15 cellular contexts compared by ENCODE assay signal in the genomic region with DNA sequence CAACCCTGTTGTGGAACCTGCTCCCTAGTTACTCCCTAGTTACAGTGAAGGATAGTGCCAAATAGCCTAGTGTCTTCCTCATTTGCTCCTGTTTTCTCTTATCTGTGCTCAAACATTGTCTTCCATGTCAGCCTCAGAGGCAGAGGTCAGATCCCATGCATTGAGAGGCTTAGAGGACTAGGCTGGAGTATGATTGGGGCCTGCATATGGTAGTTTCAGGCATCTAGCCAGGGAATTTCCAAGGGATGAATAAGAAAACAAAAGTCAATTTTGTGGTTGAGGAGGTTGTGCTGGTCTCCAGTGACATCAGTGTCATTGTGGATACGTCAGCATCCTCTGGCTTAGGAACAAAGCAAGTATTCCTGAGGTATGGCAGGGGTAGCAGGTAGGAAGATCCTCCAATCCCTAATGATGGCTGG. TPM values are rescaled to one million over a fixed set of nuclear protein-coding genes. Genes with fewer than 3 reads are reported as not detected.
DNase-seq lines count a peak whose midpoint lies in the region; ATAC-seq and TF ChIP-seq lines count a peak whose summit lies in the region.
"Had no signal": no experiment of that assay in that cellular context is flagged by ENCODE, and none has a peak within 500 bp of the region (broad histone marks: within the 10 kb centered on the region; RNA-seq: fewer than 3 reads in every experiment).

No MANE protein-coding gene starts in this region.

- DNase-seq in CMK (ENCODE audit: low read depth) (peak; percentile 26), LHCN-M2 (ENCODE audit: low read depth) (peak; percentile 83), brain microvascular endothelial cell (peak; percentile 94), right lobe of liver (no peak), glutamatergic neuron (no peak), cerebellar nuclear complex (lab: John Stamatoyannopoulos, UW) (no peak)
- DNase-seq in activated T-cell treated with anti-CD3 and anti-CD28 coated beads, Interleukin-2, amount 50 U/mL, for 24 hours: no peak
- DNase-seq in activated T-cell treated with anti-CD3 and anti-CD28 coated beads, Interleukin-2, amount 50 U/mL, for 72 hours: no peak
- DNase-seq: activated CD4-positive, alpha-beta T cell treated with anti-CD3 and anti-CD28 coated beads, Interleukin-2, amount 50 U/mL, for 4 hours; activated naive CD4-positive, alpha-beta T cell; dorsolateral prefrontal cortex; NCI-H1092; NCI-H446 treated with DMSO at 0.1 percent for 48 hours; sigmoid colon had no signal

- peaks cover 2% of the 10 kb centered on the region for H3K36me3 ChIP-seq in brain microvascular endothelial cell (replicated peaks)
- peaks cover 0 to 26% (median 24%) of the 10 kb centered on the region in 4 donors for H3K36me3 ChIP-seq in right lobe of liver

- peaks cover 0 to 3% (median 0%) of the 10 kb centered on the region in 4 donors for H3K4me1 ChIP-seq in right lobe of liver
- H3K4me1 ChIP-seq: sigmoid colon had no signal

- H3K27me3 Mint-ChIP-seq in glutamatergic neuron (ENCODE audit: unreplicated experiment): no peaks in the 10 kb centered on the region
- H3K27me3 Mint-ChIP-seq in activated T-cell treated with anti-CD3 and anti-CD28 coated beads, Interleukin-2, amount 50 U/mL, for 24 hours: no peaks in the 10 kb centered on the region
- no peaks in the 10 kb centered on the region for H3K27me3 Mint-ChIP-seq in activated T-cell treated with anti-CD3 and anti-CD28 coated beads, Interleukin-2, amount 50 U/mL, for 72 hours (ENCODE audit: low read depth)

- no peak for TF ChIP-seq POLR2A in right lobe of liver (IDR thresholded peaks at IDR 0.05)

- intact Hi-C loops in right lobe of liver (cut with DNase I): no loop called here

- TF ChIP-seq CTCF in brain microvascular endothelial cell (IDR thresholded peaks at IDR 0.05; ENCODE audit: low read depth, low read length, missing control alignments): no peak
- TF ChIP-seq CTCF in right lobe of liver (IDR thresholded peaks at IDR 0.05): no peak
- no peak for TF ChIP-seq CTCF in glutamatergic neuron (IDR thresholded peaks at IDR 0.05; ENCODE audit: partially characterized antibody, unreplicated experiment)

- H3K4me3 ChIP-seq in brain microvascular endothelial cell (ENCODE audit: low read depth, low read length) (no peak overlapping the region), right lobe of liver (no peak overlapping the region)
- H3K4me3 ChIP-seq: dorsolateral prefrontal cortex, sigmoid colon, SJSA1 had no signal

- no peaks in the 10 kb centered on the region for H3K27me3 ChIP-seq in brain microvascular endothelial cell (replicated peaks)
- H3K27me3 ChIP-seq in right lobe of liver: no peaks in the 10 kb centered on the region
- H3K27me3 ChIP-seq: dorsolateral prefrontal cortex, SJSA1 had no signal

- H3K36me3 Mint-ChIP-seq in glutamatergic neuron (ENCODE audit: unreplicated experiment): peaks cover 20% of the 10 kb centered on the region
- H3K36me3 Mint-ChIP-seq in activated T-cell treated with anti-CD3 and anti-CD28 coated beads, Interleukin-2, amount 50 U/mL, for 24 hours (ENCODE audit: low read depth): peaks cover 58% of the 10 kb centered on the region
- peaks cover 23 to 32% of the 10 kb centered on the region in 2 donors for H3K36me3 Mint-ChIP-seq in activated T-cell treated with anti-CD3 and anti-CD28 coated beads, Interleukin-2, amount 50 U/mL, for 72 hours (ENCODE audit: insufficient read depth in 2 of 2)

- H3K27ac ChIP-seq in brain microvascular endothelial cell (peak overlapping the region; percentile 65), right lobe of liver (no peak overlapping the region)
- H3K27ac ChIP-seq: dorsolateral prefrontal cortex, sigmoid colon, SJSA1 had no signal

- H3K4me1 Mint-ChIP-seq in glutamatergic neuron (ENCODE audit: low read depth, unreplicated experiment): no peaks in the 10 kb centered on the region
- peaks cover 5% of the 10 kb centered on the region for H3K4me1 Mint-ChIP-seq in activated T-cell treated with anti-CD3 and anti-CD28 coated beads, Interleukin-2, amount 50 U/mL, for 24 hours (ENCODE audit: low read depth)
- H3K4me1 Mint-ChIP-seq in activated T-cell treated with anti-CD3 and anti-CD28 coated beads, Interleukin-2, amount 50 U/mL, for 72 hours (ENCODE audit: low read depth): peaks cover 7% of the 10 kb centered on the region

- H3K4me3 Mint-ChIP-seq in glutamatergic neuron (ENCODE audit: unreplicated experiment): no peak overlapping the region
- no peak overlapping the region for H3K4me3 Mint-ChIP-seq in activated T-cell treated with anti-CD3 and anti-CD28 coated beads, Interleukin-2, amount 50 U/mL, for 24 hours
- no peak overlapping the region for H3K4me3 Mint-ChIP-seq in activated T-cell treated with anti-CD3 and anti-CD28 coated beads, Interleukin-2, amount 50 U/mL, for 72 hours

- H3K9me3 ChIP-seq in right lobe of liver: peaks cover 0 to 5% (median 2%) of the 10 kb centered on the region in 4 donors

- no peaks in the 10 kb centered on the region for H3K9me3 Mint-ChIP-seq in glutamatergic neuron (ENCODE audit: unreplicated experiment)
- H3K9me3 Mint-ChIP-seq in activated T-cell treated with anti-CD3 and anti-CD28 coated beads, Interleukin-2, amount 50 U/mL, for 24 hours: peaks cover 13% of the 10 kb centered on the region
- H3K9me3 Mint-ChIP-seq in activated T-cell treated with anti-CD3 and anti-CD28 coated beads, Interleukin-2, amount 50 U/mL, for 72 hours: peaks cover 4% of the 10 kb centered on the region in 2 donors

- no peak overlapping the region for H3K27ac Mint-ChIP-seq in glutamatergic neuron (ENCODE audit: unreplicated experiment)
- H3K27ac Mint-ChIP-seq in activated T-cell treated with anti-CD3 and anti-CD28 coated beads, Interleukin-2, amount 50 U/mL, for 24 hours: no peak overlapping the region
- H3K27ac Mint-ChIP-seq in activated T-cell treated with anti-CD3 and anti-CD28 coated beads, Interleukin-2, amount 50 U/mL, for 72 hours: no peak overlapping the region

- WGBS in right lobe of liver (ENCODE audit: insufficient coverage, low coverage, low lambda C conversion rate, missing lambda C conversion rate): 69% methylated on average over 1 of the region's 1 CpG

- peak; percentile 66 to 89 (median 80) for ATAC-seq in right lobe of liver
- no peak for ATAC-seq in activated T-cell treated with anti-CD3 and anti-CD28 coated beads, Interleukin-2, amount 50 U/mL, for 72 hours (replicated peaks in 1 of 2)

- in situ Hi-C loops in brain microvascular endothelial cell (cut with HindIII; ENCODE audit: low pct_ligation_motif_present, low sequenced_read_pairs): no loop called here

RNA-seq across cellular contexts. Expression of a gene that starts 9.4 kb away (rescaled TPM):
- 1.4 and 1.6 TPM in 2 replicates for total RNA-seq in LHCN-M2 (2014; rRNA removed)
- polyA plus RNA-seq in LHCN-M2 (2012): 0.35 TPM
- 1 to 10 TPM; 1.5 to 5.4 (median 3.5) TPM for total RNA-seq in right lobe of liver
- 3.2 TPM for total RNA-seq in glutamatergic neuron (ENCODE audit: unreplicated experiment)
- total RNA-seq in activated T-cell treated with anti-CD3 and anti-CD28 coated beads, Interleukin-2, amount 50 U/mL, for 72 hours: 1 to 10 TPM; 4.5 to 6.1 TPM

RNA-seq across cellular contexts. Expression of a gene that starts 35.3 kb away (rescaled TPM):
- total RNA-seq in LHCN-M2 (2014; rRNA removed): 177 and 182 TPM in 2 replicates
- polyA plus RNA-seq in LHCN-M2 (2012): 134 TPM
- total RNA-seq in right lobe of liver: 100 to 1,000 TPM in 1 of 6 experiments, 10 to 100 TPM in 5; 40.0 to 106 (median 52.5) TPM
- 111 TPM for total RNA-seq in glutamatergic neuron (ENCODE audit: unreplicated experiment)
- total RNA-seq in activated T-cell treated with anti-CD3 and anti-CD28 coated beads, Interleukin-2, amount 50 U/mL, for 72 hours: 100 to 1,000 TPM; 101 to 114 TPM

RNA-seq across cellular contexts. Expression of a gene that starts 49.7 kb away (rescaled TPM):
- total RNA-seq in LHCN-M2 (2014; rRNA removed) (5.4 and 7.3 TPM in 2 replicates), right lobe of liver (1 to 10 TPM; 3.2 to 9.6 (median 5.8) TPM), glutamatergic neuron (ENCODE audit: unreplicated experiment) (35.0 TPM)
- polyA plus RNA-seq in LHCN-M2 (2012): 4.6 TPM
- total RNA-seq in activated T-cell treated with anti-CD3 and anti-CD28 coated beads, Interleukin-2, amount 50 U/mL, for 72 hours: 10 to 100 TPM; 11.7 to 15.9 TPM

Comparison
In these comparisons a context has a peak if more than half of its experiments do, and no peak if none do; other contexts are left out.
1. DNase-seq: peak in CMK (single experiment), LHCN-M2 (single experiment) and brain microvascular endothelial cell (single experiment); none in right lobe of liver (0 of 3), glutamatergic neuron (single experiment), activated T-cell treated with anti-CD3 and anti-CD28 coated beads, Interleukin-2, amount 50 U/mL, for 24 hours (single experiment), cerebellar nuclear complex (0 of 2) and activated T-cell treated with anti-CD3 and anti-CD28 coated beads, Interleukin-2, amount 50 U/mL, for 72 hours (0 of 2).
2. ATAC-seq: peak in right lobe of liver (4 of 4); none in activated T-cell treated with anti-CD3 and anti-CD28 coated beads, Interleukin-2, amount 50 U/mL, for 72 hours (0 of 2).